Comparison of ENCODE assay signal across 1 cellular context in genomic region chr9:26077860-26078259, GRCh38.
TF ChIP-seq lines count a peak whose summit lies in the region.

No MANE protein-coding gene starts in this region.

TF ChIP-seq in GM23338, 12 proteins besides CTCF, POLR2A, EP300 and RAD21 (continued from another document):
- TF ChIP-seq ZNF462 (CRISPR knock-in tag; IDR thresholded peaks at IDR 0.05) (no peak), ZNF331 (CRISPR knock-in tag; IDR thresholded peaks at IDR 0.05; ENCODE audit: low read depth) (no peak), STAT1 (IDR thresholded peaks at IDR 0.05; ENCODE audit: unreplicated experiment) (no peak), JUNB (IDR thresholded peaks at IDR 0.05; ENCODE audit: unreplicated experiment) (no peak), EZH2phosphoT487 (IDR thresholded peaks at IDR 0.05; ENCODE audit: unreplicated experiment) (no peak), NANOG (IDR thresholded peaks at IDR 0.05; ENCODE audit: borderline replicate concordance) (no peak), POLR2AphosphoS5 (IDR thresholded peaks at IDR 0.05; ENCODE audit: low read depth) (no peak), REST (IDR thresholded peaks at IDR 0.05; ENCODE audit: unreplicated experiment) (no peak), CREB1 (CRISPR knock-in tag; IDR thresholded peaks at IDR 0.05; ENCODE audit: low read depth) (no peak)
